In the genomic region with DNA sequence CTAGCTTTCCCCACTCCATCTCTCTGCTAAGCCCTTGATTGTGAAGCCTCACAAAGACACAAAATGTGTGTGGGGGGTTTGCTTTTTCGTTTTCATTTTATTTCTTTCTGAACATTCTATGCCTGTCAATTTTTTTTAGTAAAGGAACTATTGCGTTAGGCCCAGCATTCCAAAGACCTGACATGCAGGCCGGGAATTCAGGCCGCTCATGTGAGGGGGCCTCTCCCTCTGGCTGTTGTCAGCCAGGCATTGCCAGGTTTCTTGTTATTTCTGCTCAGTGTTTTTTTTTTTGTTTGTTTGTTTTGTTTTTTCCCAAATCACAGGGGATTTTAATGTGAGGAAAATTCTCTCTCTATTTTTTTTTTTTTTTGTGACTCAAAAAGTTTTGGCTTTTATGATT, we compare ENCODE assay signal across 11 cellular contexts. TPM values are rescaled to one million over a fixed set of nuclear protein-coding genes. Genes with fewer than 3 reads are reported as not detected.
DNase-seq lines count a peak whose midpoint lies in the region; ATAC-seq and TF ChIP-seq lines count a peak whose summit lies in the region.
"Had no signal": no experiment of that assay in that cellular context is flagged by ENCODE, and none has a peak within 500 bp of the region (broad histone marks: within the 10 kb centered on the region; RNA-seq: fewer than 3 reads in every experiment).

No MANE protein-coding gene starts in this region.

- TF ChIP-seq CTCF in endothelial cell (IDR thresholded peaks at IDR 0.05; ENCODE audit: unreplicated experiment) (no peak), thyroid gland (IDR thresholded peaks at IDR 0.05) (no peak)

- no peaks in the 10 kb centered on the region for H3K9me3 ChIP-seq in thyroid gland
- H3K9me3 ChIP-seq in CD4-positive, alpha-beta memory T cell (ENCODE audit: control insufficient read depth in 1 of 2, low read length in 2 of 2), result no peaks in the 10 kb centered on the region

- H3K27ac ChIP-seq in thyroid gland, result peak overlapping the region in 2 of 3 donors; percentile 40 to 64
- H3K27ac ChIP-seq in CD4-positive, alpha-beta memory T cell (ENCODE audit: low read depth, low read length), result no peak overlapping the region

- no peak overlapping the region for H3K4me3 ChIP-seq in thyroid gland (replicated peaks in 1 of 3)
- no peak overlapping the region for H3K4me3 ChIP-seq in CD4-positive, alpha-beta memory T cell (ENCODE audit: low read length in 2 of 2)
- H3K4me3 ChIP-seq: lung had no signal

- no peak for ATAC-seq in naive thymus-derived CD8-positive, alpha-beta T cell
- ATAC-seq: activated T-cell treated with anti-CD3 and anti-CD28 coated beads, Interleukin-2, amount 50 U/mL, for 4 hours; effector memory CD8-positive, alpha-beta T cell had no signal

- peaks cover 10% of the 10 kb centered on the region for H3K4me1 Mint-ChIP-seq in endothelial cell (ENCODE audit: unreplicated experiment)
- peaks cover 0 to 11% (median 2%) of the 10 kb centered on the region in 4 donors for H3K4me1 Mint-ChIP-seq in CD4-positive, alpha-beta memory T cell
- peaks cover 0 to 3% (median 1%) of the 10 kb centered on the region in 4 donors for H3K4me1 Mint-ChIP-seq in naive thymus-derived CD8-positive, alpha-beta T cell

- H3K27ac Mint-ChIP-seq in endothelial cell (ENCODE audit: unreplicated experiment), result peak overlapping the region; percentile 53
- no peak overlapping the region for H3K27ac Mint-ChIP-seq in CD4-positive, alpha-beta memory T cell
- H3K27ac Mint-ChIP-seq in naive thymus-derived CD8-positive, alpha-beta T cell, result no peak overlapping the region
- H3K27ac Mint-ChIP-seq: effector memory CD8-positive, alpha-beta T cell had no signal

- intact Hi-C loops in thyroid gland (cut with DNase I), result no loop called here
- intact Hi-C loops in CD4-positive, alpha-beta memory T cell (cut with micrococcal nuclease), result no loop called here

- CTCF ChIA-PET in CD4-positive, alpha-beta memory T cell (lab: Charles Lee; ENCODE audit: partially characterized antibody), result no interaction called here

- peaks cover 3 to 9% of the 10 kb centered on the region in 2 donors for H3K4me1 ChIP-seq in thyroid gland
- H3K4me1 ChIP-seq in CD4-positive, alpha-beta memory T cell (ENCODE audit: insufficient read depth, low read length), result no peaks in the 10 kb centered on the region

- H3K36me3 Mint-ChIP-seq in endothelial cell (ENCODE audit: low read depth, unreplicated experiment), result no peaks in the 10 kb centered on the region
- no peaks in the 10 kb centered on the region for H3K36me3 Mint-ChIP-seq in CD4-positive, alpha-beta memory T cell
- no peaks in the 10 kb centered on the region for H3K36me3 Mint-ChIP-seq in naive thymus-derived CD8-positive, alpha-beta T cell

- WGBS in thyroid gland, 2 donors, result 37 to 52% methylated on average over 4 of the region's 4 CpGs

- DNase-seq in LHCN-M2 (ENCODE audit: low read depth), result peak; percentile 83
- no peak for DNase-seq in endothelial cell (ENCODE audit: low spot score)
- peak; percentile 28 for DNase-seq in medulla oblongata (ENCODE audit: extremely low spot score)
- DNase-seq in thyroid gland, result peak; percentile 32 to 46
- DNase-seq in GOT3 (lab: John Stamatoyannopoulos, UW), result no peak
- no peak for DNase-seq in CD4-positive, alpha-beta memory T cell
- DNase-seq in naive thymus-derived CD8-positive, alpha-beta T cell, result no peak
- no peak for DNase-seq in DMS79 (lab: John Stamatoyannopoulos, UW)
- DNase-seq: activated T-cell treated with anti-CD3 and anti-CD28 coated beads, Interleukin-2, amount 50 U/mL, for 4 hours; effector memory CD8-positive, alpha-beta T cell had no signal

- H3K27me3 Mint-ChIP-seq in endothelial cell (ENCODE audit: unreplicated experiment), result peaks cover 5% of the 10 kb centered on the region
- H3K27me3 Mint-ChIP-seq in CD4-positive, alpha-beta memory T cell, result peaks cover 18 to 30% of the 10 kb centered on the region in 2 donors
- peaks cover 8 to 39% (median 23%) of the 10 kb centered on the region in 5 donors for H3K27me3 Mint-ChIP-seq in naive thymus-derived CD8-positive, alpha-beta T cell

- no peak for TF ChIP-seq POLR2A in thyroid gland (IDR thresholded peaks at IDR 0.05)

- H3K9me3 Mint-ChIP-seq in endothelial cell (ENCODE audit: unreplicated experiment), result no peaks in the 10 kb centered on the region
- peaks cover 0 to 3% (median 0%) of the 10 kb centered on the region in 8 donors for H3K9me3 Mint-ChIP-seq in CD4-positive, alpha-beta memory T cell
- H3K9me3 Mint-ChIP-seq in naive thymus-derived CD8-positive, alpha-beta T cell, result peaks cover 0 to 3% (median 0%) of the 10 kb centered on the region in 9 donors
- H3K9me3 Mint-ChIP-seq: activated T-cell treated with anti-CD3 and anti-CD28 coated beads, Interleukin-2, amount 50 U/mL, for 4 hours; effector memory CD8-positive, alpha-beta T cell had no signal

- H3K27me3 ChIP-seq in thyroid gland, result no peaks in the 10 kb centered on the region
- no peaks in the 10 kb centered on the region for H3K27me3 ChIP-seq in CD4-positive, alpha-beta memory T cell (ENCODE audit: insufficient read depth, low read length)

- no peaks in the 10 kb centered on the region for H3K36me3 ChIP-seq in thyroid gland
- no peaks in the 10 kb centered on the region for H3K36me3 ChIP-seq in CD4-positive, alpha-beta memory T cell (ENCODE audit: insufficient read depth, low read length)

- POLR2A ChIA-PET in CD4-positive, alpha-beta memory T cell (lab: Charles Lee; ENCODE audit: partially characterized antibody), result no interaction called here
- POLR2A ChIA-PET in naive thymus-derived CD8-positive, alpha-beta T cell (lab: Charles Lee), result no interaction called here

- no peak overlapping the region for H3K4me3 Mint-ChIP-seq in endothelial cell (ENCODE audit: unreplicated experiment)
- no peak overlapping the region for H3K4me3 Mint-ChIP-seq in CD4-positive, alpha-beta memory T cell
- no peak overlapping the region for H3K4me3 Mint-ChIP-seq in naive thymus-derived CD8-positive, alpha-beta T cell
- H3K4me3 Mint-ChIP-seq: activated T-cell treated with anti-CD3 and anti-CD28 coated beads, Interleukin-2, amount 50 U/mL, for 4 hours; effector memory CD8-positive, alpha-beta T cell had no signal

RNA-seq across cellular contexts. Expression of gene MEDAG, which starts 10.3 kb away (rescaled TPM):
- total RNA-seq in LHCN-M2 (2014; rRNA removed) (11.1 and 11.9 TPM in 2 replicates), endothelial cell (ENCODE audit: unreplicated experiment) (0.77 TPM), thyroid gland (10 to 100 TPM; 15.2 to 99.7 (median 46.0) TPM)
- polyA plus RNA-seq in LHCN-M2 (2012), result 3.8 TPM
- total RNA-seq in CD4-positive, alpha-beta memory T cell, result not detected
- polyA plus RNA-seq in CD4-positive, alpha-beta memory T cell, result under 1 TPM in 1 of 2 donors, not detected in 1; 0.29 TPM
- not detected for total RNA-seq in naive thymus-derived CD8-positive, alpha-beta T cell
- not detected for polyA plus RNA-seq in naive thymus-derived CD8-positive, alpha-beta T cell
- total RNA-seq: activated T-cell treated with anti-CD3 and anti-CD28 coated beads, Interleukin-2, amount 50 U/mL, for 4 hours had no signal

RNA-seq across cellular contexts. Expression of gene TEX26, which starts 36.7 kb away (rescaled TPM):
- total RNA-seq in LHCN-M2 (2014; rRNA removed) (not detected in 2 replicates), endothelial cell (ENCODE audit: unreplicated experiment) (not detected), thyroid gland (under 1 TPM in 1 of 4 donors, not detected in 3; 0.27 TPM)
- polyA plus RNA-seq in LHCN-M2 (2012), result not detected
- total RNA-seq in CD4-positive, alpha-beta memory T cell, result not detected
- polyA plus RNA-seq in CD4-positive, alpha-beta memory T cell, result not detected
- not detected for total RNA-seq in naive thymus-derived CD8-positive, alpha-beta T cell
- not detected for polyA plus RNA-seq in naive thymus-derived CD8-positive, alpha-beta T cell
- total RNA-seq: activated T-cell treated with anti-CD3 and anti-CD28 coated beads, Interleukin-2, amount 50 U/mL, for 4 hours had no signal

Comparison
In these comparisons a context has a peak if more than half of its experiments do, and no peak if none do; other contexts are left out.
1. DNase-seq: peak in LHCN-M2 (single experiment), medulla oblongata (single experiment) and thyroid gland (2 of 2); none in endothelial cell (single experiment), GOT3 (single experiment), CD4-positive, alpha-beta memory T cell (0 of 5), naive thymus-derived CD8-positive, alpha-beta T cell (0 of 10) and DMS79 (single experiment).